ENCODE assay signal across 21 cellular contexts in genomic region chr4:56106180-56106579, GRCh38.
"Had no signal": no experiment of that assay in that cellular context is flagged by ENCODE, and none has a peak within 500 bp of the region (broad histone marks: within the 10 kb centered on the region; RNA-seq: fewer than 3 reads in every experiment).

No MANE protein-coding gene starts in this region.

- H3K4me3 Mint-ChIP-seq: activated CD8-positive, alpha-beta memory T cell treated with anti-CD3 and anti-CD28 coated beads, Interleukin-2, amount 10 ng/mL, durations not matched to agents 7 days and 5 days; activated naive CD8-positive, alpha-beta T cell; activated T-cell treated with anti-CD3 and anti-CD28 coated beads, Interleukin-2, amount 50 U/mL, for 24 hours; memory B cell; stimulated activated naive B cell treated with anti-CD40 and anti-IgM and Interleukin-4, amounts not matched to agents 10 μg/mL and 1 μg/mL and 100 μg/mL, for 72 hours had no signal

- DNase-seq: activated CD4-positive, alpha-beta T cell treated with anti-CD3 and anti-CD28 coated beads, Interleukin-2, amount 50 U/mL, for 4 hours; activated CD8-positive, alpha-beta memory T cell treated with anti-CD3 and anti-CD28 coated beads, Interleukin-2, amount 10 ng/mL, durations not matched to agents 7 days and 5 days; activated effector memory CD4-positive, alpha-beta T cell treated with anti-CD3 and anti-CD28 coated beads, Interleukin-2, amount 50 U/mL, for 16 hours; activated T-cell treated with anti-CD3 and anti-CD28 coated beads, Interleukin-2, amount 50 U/mL, for 24 hours; anterior cingulate cortex; left ventricle myocardium inferior; posterior cingulate gyrus; right cardiac atrium; spleen; stimulated activated CD4-positive, alpha-beta T cell treated with anti-CD3 and anti-CD28 coated beads, Interleukin-2, amount 100 ng/mL, for 24 hours; stimulated activated naive B cell treated with anti-CD40 and anti-IgM and Interleukin-4, amounts not matched to agents 10 μg/mL and 1 μg/mL and 100 μg/mL, for 72 hours; T-helper 2 cell had no signal

- H3K4me3 ChIP-seq: left ventricle myocardium inferior, SK-N-MC, spleen, tibial nerve had no signal

- FAIRE-seq: bronchial epithelial cell, endothelial cell of umbilical vein, frontal cortex, keratinocyte had no signal

- H3K27ac Mint-ChIP-seq: activated CD8-positive, alpha-beta memory T cell treated with anti-CD3 and anti-CD28 coated beads, Interleukin-2, amount 10 ng/mL, durations not matched to agents 7 days and 5 days; activated naive CD8-positive, alpha-beta T cell; activated T-cell treated with anti-CD3 and anti-CD28 coated beads, Interleukin-2, amount 50 U/mL, for 24 hours; memory B cell; stimulated activated naive B cell treated with anti-CD40 and anti-IgM and Interleukin-4, amounts not matched to agents 10 μg/mL and 1 μg/mL and 100 μg/mL, for 72 hours had no signal

- H3K27me3 ChIP-seq: spleen, tibial nerve had no signal

- H3K27ac ChIP-seq: left ventricle myocardium inferior, SK-N-MC, tibial nerve had no signal

- H3K27me3 Mint-ChIP-seq: activated naive CD8-positive, alpha-beta T cell; activated T-cell treated with anti-CD3 and anti-CD28 coated beads, Interleukin-2, amount 50 U/mL, for 24 hours; memory B cell; stimulated activated naive B cell treated with anti-CD40 and anti-IgM and Interleukin-4, amounts not matched to agents 10 μg/mL and 1 μg/mL and 100 μg/mL, for 72 hours had no signal

- H3K4me1 Mint-ChIP-seq: activated CD8-positive, alpha-beta memory T cell treated with anti-CD3 and anti-CD28 coated beads, Interleukin-2, amount 10 ng/mL, durations not matched to agents 7 days and 5 days; memory B cell; stimulated activated naive B cell treated with anti-CD40 and anti-IgM and Interleukin-4, amounts not matched to agents 10 μg/mL and 1 μg/mL and 100 μg/mL, for 72 hours had no signal

- H3K36me3 ChIP-seq: left ventricle myocardium inferior, spleen, tibial nerve had no signal

- H3K4me1 ChIP-seq: left ventricle myocardium inferior, tibial nerve had no signal

- H3K9me3 ChIP-seq: left ventricle myocardium inferior, spleen, tibial nerve had no signal

- H3K9me3 Mint-ChIP-seq: activated T-cell treated with anti-CD3 and anti-CD28 coated beads, Interleukin-2, amount 50 U/mL, for 24 hours; memory B cell; stimulated activated naive B cell treated with anti-CD40 and anti-IgM and Interleukin-4, amounts not matched to agents 10 μg/mL and 1 μg/mL and 100 μg/mL, for 72 hours had no signal

- H3K36me3 Mint-ChIP-seq: activated CD8-positive, alpha-beta memory T cell treated with anti-CD3 and anti-CD28 coated beads, Interleukin-2, amount 10 ng/mL, durations not matched to agents 7 days and 5 days; activated naive CD8-positive, alpha-beta T cell; memory B cell; stimulated activated naive B cell treated with anti-CD40 and anti-IgM and Interleukin-4, amounts not matched to agents 10 μg/mL and 1 μg/mL and 100 μg/mL, for 72 hours had no signal

- ATAC-seq: activated CD4-positive, CD25-positive, alpha-beta regulatory T cell treated with anti-CD3 and anti-CD28 coated beads, Interleukin-2, amount 50 U/mL, for 24 hours; activated CD8-positive, alpha-beta memory T cell treated with anti-CD3 and anti-CD28 coated beads, Interleukin-2, amount 10 ng/mL, durations not matched to agents 7 days and 5 days; right cardiac atrium; stimulated activated naive B cell treated with anti-CD40 and anti-IgM and Interleukin-4, amounts not matched to agents 10 μg/mL and 1 μg/mL and 100 μg/mL, for 72 hours had no signal
